Comparison of ENCODE assay signal across 8 cellular contexts in the genomic region with DNA sequence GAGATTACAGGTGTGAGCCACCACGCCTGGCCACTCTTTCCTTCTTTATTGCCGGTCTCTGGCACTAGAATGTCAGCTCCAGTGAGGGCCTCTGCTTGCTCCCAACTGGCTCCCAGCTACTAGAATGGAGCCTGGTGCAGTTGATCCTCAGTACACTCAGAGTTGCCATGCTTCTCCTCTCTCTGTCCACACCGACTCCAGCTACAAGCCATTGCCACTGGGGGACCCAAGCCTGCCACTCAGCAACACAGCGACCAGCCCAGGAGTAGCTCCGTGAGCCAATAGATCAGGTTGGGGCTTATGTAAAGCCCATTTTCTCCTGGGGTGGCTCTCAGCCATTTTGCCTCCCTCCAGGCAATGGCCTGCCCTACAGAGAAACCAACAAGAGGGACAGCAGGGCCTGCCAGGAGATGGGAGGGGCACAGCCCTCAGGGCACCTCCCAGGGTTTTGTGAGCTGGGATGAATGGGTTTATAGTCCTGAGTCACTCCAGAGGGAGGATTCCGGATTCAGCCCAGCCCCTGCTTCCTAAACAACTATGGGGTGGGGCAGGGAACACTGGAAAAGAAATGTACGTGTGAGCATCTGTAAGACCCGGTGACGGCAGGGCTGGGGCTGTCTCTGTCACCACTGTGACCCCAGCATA. TPM values are rescaled to one million over a fixed set of nuclear protein-coding genes. Genes with fewer than 3 reads are reported as not detected.
A peak's percentile ranks its signal among the peaks of the same experiment; 100 is the strongest.
DNase-seq lines count a peak whose midpoint lies in the region; ATAC-seq and TF ChIP-seq lines count a peak whose summit lies in the region.
"Had no signal": no experiment of that assay in that cellular context is flagged by ENCODE, and none has a peak within 500 bp of the region (broad histone marks: within the 10 kb centered on the region; RNA-seq: fewer than 3 reads in every experiment).

No MANE protein-coding gene starts in this region.

- H2BK5ac ChIP-seq in H9 (ENCODE audit: insufficient read length, low read length): no peak overlapping the region

- no peaks in the 10 kb centered on the region for H3K4me1 ChIP-seq in H9 (ENCODE audit: insufficient read depth, low read length)
- peaks cover 19% of the 10 kb centered on the region for H3K4me1 ChIP-seq in foreskin keratinocyte
- peaks cover 0 to 22% (median 0%) of the 10 kb centered on the region in 4 donors for H3K4me1 ChIP-seq in tibial nerve
- no peaks in the 10 kb centered on the region for H3K4me1 ChIP-seq in SK-N-SH (ENCODE audit: control insufficient read depth in 1 of 2, insufficient read depth in 2 of 2, low read depth in 1 of 2, low read length in 1 of 2)

- H3K27me3 Mint-ChIP-seq in H9 (ENCODE audit: low read depth): no peaks in the 10 kb centered on the region; the same call in 1 of the 2 replicates

- no peaks in the 10 kb centered on the region for H3K27me3 ChIP-seq in H9 (ENCODE audit: insufficient read depth, low read length)
- no peaks in the 10 kb centered on the region for H3K27me3 ChIP-seq in foreskin keratinocyte
- H3K27me3 ChIP-seq in tibial nerve: no peaks in the 10 kb centered on the region
- no peaks in the 10 kb centered on the region for H3K27me3 ChIP-seq in SK-N-SH (ENCODE audit: insufficient read depth)

- no peak for TF ChIP-seq POLR2A in tibial nerve (IDR thresholded peaks at IDR 0.05)

- no peak overlapping the region for H3K4me3 Mint-ChIP-seq in H9
- H3K4me3 Mint-ChIP-seq: activated T-cell treated with anti-CD3 and anti-CD28 coated beads, Interleukin-2, amount 50 U/mL, for 4 hours had no signal

- peak in 1 of 2 donors; percentile 34 for TF ChIP-seq EP300 in tibial nerve (IDR thresholded peaks at IDR 0.05)
- no peak for TF ChIP-seq EP300 in SK-N-SH (IDR thresholded peaks at IDR 0.05; ENCODE audit: borderline replicate concordance in 1 of 2, low read depth in 1 of 2, low read length in 1 of 2)

- no peak overlapping the region for H2BK15ac ChIP-seq in H9 (ENCODE audit: low read depth, low read length)

- peaks cover 0 to 4% (median 0%) of the 10 kb centered on the region in 3 experiments; a peak in 3 of 7 replicates for H3K36me3 Mint-ChIP-seq in H9 (ENCODE audit: insufficient read depth in 1 of 3, low read depth in 3 of 3)

- CTCF ChIA-PET in SK-N-SH (lab: Yijun Ruan, JAX): interaction anchor here (1.4 to 1.5 kb wide), 2 partner anchors 22 to 63 kb away, joined by 3 read pairs; no protein-coding TSS in a partner anchor

- H3K9me3 ChIP-seq in H9 (ENCODE audit: control insufficient read depth, low read depth, low read length): no peaks in the 10 kb centered on the region
- H3K9me3 ChIP-seq in tibial nerve: no peaks in the 10 kb centered on the region
- no peaks in the 10 kb centered on the region for H3K9me3 ChIP-seq in SK-N-SH

- DNase-seq in H9: peak; percentile 44
- peak; percentile 90 for DNase-seq in RPMI7951 (ENCODE audit: low read depth)
- DNase-seq in foreskin keratinocyte: peak in 1 of 2 donors; percentile 89
- DNase-seq in tibial nerve (ENCODE audit: low spot score in 2 of 2): no peak
- DNase-seq in SK-N-SH: no peak
- no peak for DNase-seq in NCI-H1436 treated with DMSO at 0.1 percent for 48 hours (lab: John Stamatoyannopoulos, UW)
- DNase-seq in HUDEP-2 (lab: John Stamatoyannopoulos, UW; ENCODE audit: unreplicated experiment in 76 of 76): no peak
- DNase-seq: activated T-cell treated with anti-CD3 and anti-CD28 coated beads, Interleukin-2, amount 50 U/mL, for 4 hours had no signal

- TF ChIP-seq CTCF in H9 (conservative IDR thresholded peaks at IDR 0.05) (no peak), foreskin keratinocyte (conservative IDR thresholded peaks at IDR 0.05) (no peak), tibial nerve (IDR thresholded peaks at IDR 0.05) (no peak), SK-N-SH (IDR thresholded peaks at IDR 0.05) (no peak)

- no peak overlapping the region for H3K14ac ChIP-seq in H9 (ENCODE audit: insufficient read depth, low read length)

- H2BK12ac ChIP-seq in H9 (ENCODE audit: insufficient read length, low read depth, low read length): no peak overlapping the region

- no peak overlapping the region for H3K56ac ChIP-seq in H9 (ENCODE audit: insufficient read length, low read depth, low read length)

- H3K4me2 ChIP-seq in H9 (ENCODE audit: insufficient read depth, insufficient read length, low read length) (no peak overlapping the region), SK-N-SH (no peak overlapping the region)

- H4K20me1 ChIP-seq in H9 (ENCODE audit: control insufficient read depth, insufficient read depth, insufficient read length): no peaks in the 10 kb centered on the region
- H4K20me1 ChIP-seq in SK-N-SH (ENCODE audit: insufficient read depth): no peaks in the 10 kb centered on the region

- no peak overlapping the region for H4K91ac ChIP-seq in H9 (ENCODE audit: insufficient read length, low read depth, low read length)

- H2AFZ ChIP-seq in H9 (ENCODE audit: low read length): no peak overlapping the region
- H2AFZ ChIP-seq in SK-N-SH (ENCODE audit: low read depth): no peak overlapping the region

- peak overlapping the region in 2 of 3 experiments; percentile 79 to 84; a peak in 2 of 7 replicates for H3K27ac Mint-ChIP-seq in H9

- H2BK20ac ChIP-seq in H9 (ENCODE audit: low read depth, low read length, poor library complexity, severe bottlenecking): no peak overlapping the region

- H3K4ac ChIP-seq in H9 (ENCODE audit: low read depth, low read length): no peak overlapping the region

- no peak overlapping the region for H2BK120ac ChIP-seq in H9 (ENCODE audit: low read depth, low read length, poor library complexity, severe bottlenecking)

- H3K79me1 ChIP-seq in H9 (ENCODE audit: insufficient read depth, low read depth, low read length, poor library complexity, severe bottlenecking): no peaks in the 10 kb centered on the region

- H3K27ac ChIP-seq in H9 (ENCODE audit: insufficient read length, low read depth, low read length) (no peak overlapping the region), foreskin keratinocyte (peak overlapping the region; percentile 85), tibial nerve (peak overlapping the region in 3 of 4 donors; percentile 60 to 78 (median 78)), SK-N-SH (ENCODE audit: low read depth in 2 of 2, low read length in 1 of 2) (no peak overlapping the region)

- ATAC-seq in foreskin keratinocyte: peak; percentile 90
- ATAC-seq: activated T-cell treated with anti-CD3 and anti-CD28 coated beads, Interleukin-2, amount 50 U/mL, for 4 hours had no signal

- POLR2A ChIA-PET in SK-N-SH (lab: Yijun Ruan, JAX): no interaction called here

- H3K9me2 ChIP-seq in SK-N-SH: no peaks in the 10 kb centered on the region

- no peak overlapping the region for H3K18ac ChIP-seq in H9 (ENCODE audit: insufficient read length, low read depth, low read length)

- H3K4me1 Mint-ChIP-seq in H9: peaks cover 14 to 17% of the 10 kb centered on the region in 2 experiments

- H3K79me2 ChIP-seq in H9 (ENCODE audit: insufficient read depth, low read length): no peaks in the 10 kb centered on the region
- no peaks in the 10 kb centered on the region for H3K79me2 ChIP-seq in SK-N-SH (ENCODE audit: insufficient read depth)

- H3K4me3 ChIP-seq in tibial nerve (no peak overlapping the region), SK-N-SH (ENCODE audit: low read depth in 2 of 2, low read length in 1 of 2) (no peak overlapping the region)

- H3K36me3 ChIP-seq in tibial nerve (peaks cover 0 to 5% (median 0%) of the 10 kb centered on the region in 3 donors), SK-N-SH (replicated peaks in 1 of 2; ENCODE audit: control insufficient read depth in 1 of 2, insufficient read depth in 2 of 2, low read length in 1 of 2) (no peaks in the 10 kb centered on the region)

- H3K23me2 ChIP-seq in H9 (ENCODE audit: insufficient read length, low read depth, low read length, poor library complexity, severe bottlenecking): no peaks in the 10 kb centered on the region

- H3T11ph ChIP-seq in H9 (ENCODE audit: low read length): no peak overlapping the region

- no peak for TF ChIP-seq RAD21 in SK-N-SH (IDR thresholded peaks at IDR 0.05; ENCODE audit: low read length)

- H3K9ac ChIP-seq in H9 (ENCODE audit: extremely low read depth, insufficient read length, low read length) (no peak overlapping the region), SK-N-SH (no peak overlapping the region)

- H4K8ac ChIP-seq in H9 (replicated peaks; ENCODE audit: insufficient read length, low read depth, low read length): no peak overlapping the region

- H3K9me3 Mint-ChIP-seq in H9: no peaks in the 10 kb centered on the region
- H3K9me3 Mint-ChIP-seq: activated T-cell treated with anti-CD3 and anti-CD28 coated beads, Interleukin-2, amount 50 U/mL, for 4 hours had no signal

- no CpG with 5 or more reads among the region's 9 CpGs for WGBS in H9 (ENCODE audit: extremely low coverage, insufficient read length, low lambda C conversion rate)
- 66 to 70% methylated on average over 6 to 9 of the region's 9 CpGs for WGBS in tibial nerve, 2 donors
- WGBS in SK-N-SH (ENCODE audit: low lambda C conversion rate): 88% methylated on average over 9 of the region's 9 CpGs

- no peak overlapping the region for H3K23ac ChIP-seq in H9 (ENCODE audit: insufficient read length, low read depth, low read length)

- H2AK5ac ChIP-seq in H9 (ENCODE audit: insufficient read length, low read length): no peak overlapping the region

- H3F3A ChIP-seq in SK-N-SH (replicated peaks; ENCODE audit: insufficient read depth): peaks cover 2% of the 10 kb centered on the region

- H4K5ac ChIP-seq in H9 (ENCODE audit: insufficient read length, low read depth, low read length): no peak overlapping the region

RNA-seq across cellular contexts. Expression of a gene that starts 36.5 kb away (rescaled TPM):
- total RNA-seq in H9 (2021): 13.0 and 14.7 TPM in 2 replicates
- total RNA-seq in RPMI7951 (2014; rRNA removed; shearing (Covaris generic)): 5.2 and 8.4 TPM in 2 replicates
- 9.4 and 11.4 TPM in 2 replicates for total RNA-seq in foreskin keratinocyte
- polyA plus RNA-seq in foreskin keratinocyte: 7.0 and 7.8 TPM in 2 replicates
- 1 to 10 TPM; 4.8 to 6.7 (median 5.7) TPM for total RNA-seq in tibial nerve
- 10.0 and 11.1 TPM in 2 replicates for polyA plus RNA-seq in SK-N-SH (2012; rRNA removed)
- 6.0 and 6.6 TPM in 2 replicates for polyA plus RNA-seq in SK-N-SH (2012; cell fraction: cytosol; rRNA removed)
- 10.7 and 12.1 TPM in 2 replicates for polyA plus RNA-seq in SK-N-SH (2012; cell fraction: nucleus; rRNA removed)

RNA-seq across cellular contexts. Expression of a gene that starts 40.8 kb away (rescaled TPM):
- total RNA-seq in H9 (2021) (157 and 162 TPM in 2 replicates), foreskin keratinocyte (168 and 176 TPM in 2 replicates), tibial nerve (10 to 100 TPM; 39.1 to 74.4 (median 59.2) TPM)
- 53.8 and 79.1 TPM in 2 replicates for total RNA-seq in RPMI7951 (2014; rRNA removed; shearing (Covaris generic))
- polyA plus RNA-seq in foreskin keratinocyte (157 and 161 TPM in 2 replicates), SK-N-SH (2012; rRNA removed) (31.6 and 37.8 TPM in 2 replicates)
- polyA plus RNA-seq in SK-N-SH (2012; cell fraction: cytosol; rRNA removed): 26.2 and 30.0 TPM in 2 replicates
- polyA plus RNA-seq in SK-N-SH (2012; cell fraction: nucleus; rRNA removed): 54.0 and 62.4 TPM in 2 replicates

RNA-seq across cellular contexts. Expression of a gene that starts 49.8 kb away (rescaled TPM):
- total RNA-seq in H9 (2021) (7.7 and 8.1 TPM in 2 replicates), foreskin keratinocyte (2.0 and 2.1 TPM in 2 replicates), tibial nerve (1 to 10 TPM in 1 of 4 donors, under 1 TPM in 2, not detected in 1; 0.39 to 5.0 (median 0.60) TPM)
- total RNA-seq in RPMI7951 (2014; rRNA removed; shearing (Covaris generic)): 1.8 and 2.3 TPM in 2 replicates
- polyA plus RNA-seq in foreskin keratinocyte (3.4 and 3.7 TPM in 2 replicates), SK-N-SH (2012; rRNA removed) (10.3 and 10.9 TPM in 2 replicates)
- 6.8 and 8.2 TPM in 2 replicates for polyA plus RNA-seq in SK-N-SH (2012; cell fraction: cytosol; rRNA removed)
- polyA plus RNA-seq in SK-N-SH (2012; cell fraction: nucleus; rRNA removed): 19.9 and 24.3 TPM in 2 replicates

RNA-seq across cellular contexts. Expression of a gene that starts 51.2 kb away (rescaled TPM):
- total RNA-seq in H9 (2021) (18.9 and 20.1 TPM in 2 replicates), foreskin keratinocyte (11.7 and 12.0 TPM in 2 replicates), tibial nerve (1 to 10 TPM; 1.5 to 5.9 (median 3.5) TPM)
- 12.9 TPM in 2 replicates for total RNA-seq in RPMI7951 (2014; rRNA removed; shearing (Covaris generic))
- polyA plus RNA-seq in foreskin keratinocyte (16.6 and 17.7 TPM in 2 replicates), SK-N-SH (2012; rRNA removed) (6.8 and 7.0 TPM in 2 replicates)
- 4.3 and 6.8 TPM in 2 replicates for polyA plus RNA-seq in SK-N-SH (2012; cell fraction: cytosol; rRNA removed)
- polyA plus RNA-seq in SK-N-SH (2012; cell fraction: nucleus; rRNA removed): 8.6 and 11.9 TPM in 2 replicates

RNA-seq across cellular contexts. Expression of a gene that starts 53.9 kb away (rescaled TPM):
- total RNA-seq in H9 (2021): 0.07 TPM in 1 of 2 replicates, not detected in the other
- total RNA-seq in RPMI7951 (2014; rRNA removed; shearing (Covaris generic)): 0.10 TPM in 1 of 2 replicates, not detected in the other
- total RNA-seq in foreskin keratinocyte: not detected in 2 replicates
- polyA plus RNA-seq in foreskin keratinocyte: 0.06 and 0.07 TPM in 2 replicates
- total RNA-seq in tibial nerve: 10 to 100 TPM; 12.6 to 15.6 (median 13.8) TPM
- polyA plus RNA-seq in SK-N-SH (2012; rRNA removed): 0.29 and 0.69 TPM in 2 replicates
- polyA plus RNA-seq in SK-N-SH (2012; cell fraction: cytosol; rRNA removed): 0.54 and 0.55 TPM in 2 replicates
- 0.38 and 0.69 TPM in 2 replicates for polyA plus RNA-seq in SK-N-SH (2012; cell fraction: nucleus; rRNA removed)

Comparison
In these comparisons a context has a peak if more than half of its experiments do, and no peak if none do; other contexts are left out.
1. DNase-seq: peak in H9 (single experiment) and RPMI7951 (single experiment); none in tibial nerve (0 of 2), SK-N-SH (single experiment), NCI-H1436 treated with DMSO at 0.1 percent for 48 hours (single experiment) and HUDEP-2 (0 of 76).
2. H3K27ac ChIP-seq: peak in foreskin keratinocyte (single experiment) and tibial nerve (3 of 4); none in H9 (single experiment) and SK-N-SH (0 of 2).